ENCODE assay signal across 8 cellular contexts in genomic region chr7:45921699-45922519, GRCh38. TPM values are rescaled to one million over a fixed set of nuclear protein-coding genes. Genes with fewer than 3 reads are reported as not detected.
DNase-seq lines count a peak whose midpoint lies in the region; ATAC-seq and TF ChIP-seq lines count a peak whose summit lies in the region.

No MANE protein-coding gene starts in this region.

- H3K4me3 Mint-ChIP-seq in activated CD8-positive, alpha-beta T cell treated with anti-CD3 and anti-CD28 coated beads, Interleukin-2, amount 10 ng/mL, durations not matched to agents 7 days and 5 days, result peak overlapping the region; percentile 38

- H3K4me1 Mint-ChIP-seq in activated CD8-positive, alpha-beta T cell treated with anti-CD3 and anti-CD28 coated beads, Interleukin-2, amount 10 ng/mL, durations not matched to agents 7 days and 5 days (ENCODE audit: low read depth), result peaks cover 35% of the 10 kb centered on the region

- TF ChIP-seq EP300 in gastroesophageal sphincter (IDR thresholded peaks at IDR 0.05), result no peak

- H3K9me3 Mint-ChIP-seq in activated CD8-positive, alpha-beta T cell treated with anti-CD3 and anti-CD28 coated beads, Interleukin-2, amount 10 ng/mL, durations not matched to agents 7 days and 5 days (ENCODE audit: insufficient read depth), result no peaks in the 10 kb centered on the region

- H3K9ac ChIP-seq in HUES64 (ENCODE audit: low read depth, low read length) (no peak overlapping the region), parathyroid adenoma (no peak overlapping the region)

- H3K27me3 Mint-ChIP-seq in activated CD8-positive, alpha-beta T cell treated with anti-CD3 and anti-CD28 coated beads, Interleukin-2, amount 10 ng/mL, durations not matched to agents 7 days and 5 days (ENCODE audit: low read depth), result peaks cover 60% of the 10 kb centered on the region

- H3K36me3 ChIP-seq in HUES64 (ENCODE audit: insufficient read depth, low read length), result no peaks in the 10 kb centered on the region
- no peaks in the 10 kb centered on the region for H3K36me3 ChIP-seq in gastroesophageal sphincter
- H3K36me3 ChIP-seq in parathyroid adenoma (ENCODE audit: control insufficient read depth, insufficient read depth, low read length), result no peaks in the 10 kb centered on the region

- H2AFZ ChIP-seq in parathyroid adenoma, result no peak overlapping the region

- H3K4me1 ChIP-seq in HUES64 (ENCODE audit: insufficient read depth, low read length), result peaks cover 19% of the 10 kb centered on the region; the same call in 1 of the 2 replicates
- H3K4me1 ChIP-seq in gastroesophageal sphincter, result peaks cover 3 to 68% (median 20%) of the 10 kb centered on the region in 3 donors
- peaks cover 2% of the 10 kb centered on the region for H3K4me1 ChIP-seq in parathyroid adenoma

- POLR2A ChIA-PET in activated CD8-positive, alpha-beta T cell treated with anti-CD3 and anti-CD28 coated beads, Interleukin-2, amount 10 ng/mL, durations not matched to agents 7 days and 5 days (lab: Charles Lee), result no interaction called here

- no peaks in the 10 kb centered on the region for H3K79me2 ChIP-seq in parathyroid adenoma

- CTCF ChIA-PET in activated CD8-positive, alpha-beta T cell treated with anti-CD3 and anti-CD28 coated beads, Interleukin-2, amount 10 ng/mL, durations not matched to agents 7 days and 5 days (lab: Charles Lee), result interaction anchor here (0.7 to 3.1 kb wide), 16 partner anchors 9 to 1171 kb away, joined by 3 to 22 read pairs (median 6); no protein-coding TSS in a partner anchor

- TF ChIP-seq POLR2A in gastroesophageal sphincter (IDR thresholded peaks at IDR 0.05), result no peak

- H3K36me3 Mint-ChIP-seq in activated CD8-positive, alpha-beta T cell treated with anti-CD3 and anti-CD28 coated beads, Interleukin-2, amount 10 ng/mL, durations not matched to agents 7 days and 5 days (ENCODE audit: low read depth), result peaks cover 2% of the 10 kb centered on the region

- H3K27ac Mint-ChIP-seq in activated CD8-positive, alpha-beta T cell treated with anti-CD3 and anti-CD28 coated beads, Interleukin-2, amount 10 ng/mL, durations not matched to agents 7 days and 5 days, result peak overlapping the region; percentile 51

- TF ChIP-seq CTCF in gastroesophageal sphincter (IDR thresholded peaks at IDR 0.05) (peak; percentile 41 to 79 (median 70)), parathyroid adenoma (IDR thresholded peaks at IDR 0.05) (peak; percentile 35)

- no peak for ATAC-seq in activated CD8-positive, alpha-beta T cell treated with anti-CD3 and anti-CD28 coated beads, Interleukin-2, amount 10 ng/mL, durations not matched to agents 7 days and 5 days
- no peak for ATAC-seq in gastroesophageal sphincter
- ATAC-seq in GM19035 (IDR thresholded peaks at IDR 0.05; ENCODE audit: unreplicated experiment), result no peak
- no peak for ATAC-seq in HG02798 (IDR thresholded peaks at IDR 0.05; ENCODE audit: poor library complexity, unreplicated experiment)

- H3K4me3 ChIP-seq in HUES64 (ENCODE audit: low read length), result peak overlapping the region; percentile 66
- H3K4me3 ChIP-seq in gastroesophageal sphincter, result peak overlapping the region in 1 of 2 donors; percentile 51
- H3K4me3 ChIP-seq in parathyroid adenoma (ENCODE audit: low read depth, low read length), result peak overlapping the region; percentile 41

- H3K27ac ChIP-seq in HUES64 (ENCODE audit: low read depth, low read length) (no peak overlapping the region), gastroesophageal sphincter (peak overlapping the region in 1 of 4 donors; percentile 44), parathyroid adenoma (no peak overlapping the region)

- DNase-seq in DMS53 treated with DMSO at 0.1 percent for 48 hours (lab: John Stamatoyannopoulos, UW; ENCODE audit: unreplicated experiment) (peak; percentile 59), NCI-H2107 treated with DMSO at 0.1 percent for 48 hours (lab: John Stamatoyannopoulos, UW; ENCODE audit: unreplicated experiment) (no peak)
- DNase-seq in activated CD8-positive, alpha-beta T cell treated with anti-CD3 and anti-CD28 coated beads, Interleukin-2, amount 10 ng/mL, durations not matched to agents 7 days and 5 days, result no peak

- peaks cover 54% of the 10 kb centered on the region for H3K27me3 ChIP-seq in HUES64 (ENCODE audit: insufficient read depth, low read length)
- peaks cover 60% of the 10 kb centered on the region for H3K27me3 ChIP-seq in gastroesophageal sphincter
- H3K27me3 ChIP-seq in parathyroid adenoma (ENCODE audit: control insufficient read depth, insufficient read depth, low read length), result no peaks in the 10 kb centered on the region

- WGBS in HUES64, result under 1% methylated on average over 36 of the region's 36 CpGs
- 15 to 30% methylated on average over 20 to 22 of the region's 36 CpGs for WGBS in gastroesophageal sphincter (ENCODE audit: low coverage in 1 of 2), 2 donors

- H3K9me3 ChIP-seq in HUES64 (ENCODE audit: insufficient read depth, low read depth, low read length) (no peaks in the 10 kb centered on the region), gastroesophageal sphincter (no peaks in the 10 kb centered on the region), parathyroid adenoma (ENCODE audit: control insufficient read depth, low read length) (no peaks in the 10 kb centered on the region)

- peak overlapping the region; percentile 40 for H3K4me2 ChIP-seq in parathyroid adenoma (ENCODE audit: low read length)

RNA-seq across cellular contexts. Expression of gene IGFBP3, which starts 0.8 kb away (rescaled TPM):
- 10.3 TPM for polyA plus RNA-seq in HUES64 (2013, experiment 1 of 2)
- polyA plus RNA-seq in HUES64 (2013, experiment 2 of 2), result 10.5 TPM
- total RNA-seq in activated CD8-positive, alpha-beta T cell treated with anti-CD3 and anti-CD28 coated beads, Interleukin-2, amount 10 ng/mL, durations not matched to agents 7 days and 5 days, result 1 to 10 TPM in 1 of 2 experiments, under 1 TPM in 1; 0.90 to 1.0 TPM
- total RNA-seq in gastroesophageal sphincter, result 100 to 1,000 TPM in 2 of 4 donors, 10 to 100 TPM in 2; 43.4 to 167 (median 103) TPM

RNA-seq across cellular contexts. Expression of gene IGFBP1, which starts 33.6 kb away (rescaled TPM):
- not detected for polyA plus RNA-seq in HUES64 (2013, experiment 1 of 2)
- polyA plus RNA-seq in HUES64 (2013, experiment 2 of 2), result not detected
- total RNA-seq in activated CD8-positive, alpha-beta T cell treated with anti-CD3 and anti-CD28 coated beads, Interleukin-2, amount 10 ng/mL, durations not matched to agents 7 days and 5 days, result not detected
- total RNA-seq in gastroesophageal sphincter, result not detected

RNA-seq across cellular contexts. Expression of gene CCDC201, which starts 49.0 kb away (rescaled TPM):
- polyA plus RNA-seq in HUES64 (2013, experiment 1 of 2), result not detected
- not detected for polyA plus RNA-seq in HUES64 (2013, experiment 2 of 2)
- not detected for total RNA-seq in activated CD8-positive, alpha-beta T cell treated with anti-CD3 and anti-CD28 coated beads, Interleukin-2, amount 10 ng/mL, durations not matched to agents 7 days and 5 days
- not detected for total RNA-seq in gastroesophageal sphincter

Comparison
In these comparisons a context has a peak if more than half of its experiments do, and no peak if none do; other contexts are left out.
1. RNA of gene IGFBP3, which starts 0.8 kb away (total RNA-seq): 43.4 to 167 TPM in gastroesophageal sphincter; 0.90 to 1.0 TPM in activated CD8-positive, alpha-beta T cell treated with anti-CD3 and anti-CD28 coated beads, Interleukin-2, amount 10 ng/mL, durations not matched to agents 7 days and 5 days; every median in the first group is over 10 times any median in the second.